24 cellular contexts compared by ENCODE assay signal in genomic region chr6:52124126-52125121, GRCh38. TPM values are rescaled to one million over a fixed set of nuclear protein-coding genes. Genes with fewer than 3 reads are reported as not detected.
"Had no signal": no experiment of that assay in that cellular context is flagged by ENCODE, and none has a peak within 500 bp of the region (broad histone marks: within the 10 kb centered on the region; RNA-seq: fewer than 3 reads in every experiment).

No MANE protein-coding gene starts in this region.

- H3K4me3 ChIP-seq: adrenal gland, left ventricle myocardium inferior, sigmoid colon, spleen, stomach, thoracic aorta, upper lobe of right lung had no signal

- H3K4me1 Mint-ChIP-seq: activated CD4-positive, alpha-beta memory T cell treated with anti-CD3 and anti-CD28 coated beads, Interleukin-2, amount 10 ng/mL, durations not matched to agents 7 days and 5 days; activated CD4-positive, alpha-beta T cell treated with anti-CD3 and anti-CD28 coated beads for 36 hours; activated naive CD4-positive, alpha-beta T cell treated with anti-CD3 and anti-CD28 coated beads, Interleukin-2, amount 50 U/mL, for 24 hours; central memory CD8-positive, alpha-beta T cell; nephron progenitor cell; T-helper 17 cell had no signal

- H3K4me1 ChIP-seq: adrenal gland, left ventricle myocardium inferior, sigmoid colon, spleen, stomach, upper lobe of right lung had no signal

- DNase-seq: activated CD4-positive, alpha-beta memory T cell treated with anti-CD3 and anti-CD28 coated beads, Interleukin-2, amount 10 ng/mL, durations not matched to agents 7 days and 5 days; activated CD4-positive, alpha-beta T cell treated with anti-CD3 and anti-CD28 coated beads for 36 hours; activated effector memory CD4-positive, alpha-beta T cell treated with Interleukin-2 at 50 U/mL for 16 hours; activated T-cell treated with anti-CD3 and anti-CD28 coated beads, Interleukin-2, amount 50 U/mL, for 4 hours; adrenal gland; cortex of kidney; effector CD8-positive, alpha-beta T cell; foreskin melanocyte; head of caudate nucleus; left ventricle myocardium inferior; mesendoderm; nephron progenitor cell; sigmoid colon; spleen; stimulated activated CD4-positive, alpha-beta T cell treated with anti-CD3 and anti-CD28 coated beads, Interleukin-1b, Interleukin-23, amount 100 ng/mL, for 48 hours; stomach; T-helper 17 cell; upper lobe of right lung had no signal

- H3K4me3 Mint-ChIP-seq: activated CD4-positive, alpha-beta memory T cell treated with anti-CD3 and anti-CD28 coated beads, Interleukin-2, amount 10 ng/mL, durations not matched to agents 7 days and 5 days; activated CD4-positive, alpha-beta T cell treated with anti-CD3 and anti-CD28 coated beads for 36 hours; activated naive CD4-positive, alpha-beta T cell treated with anti-CD3 and anti-CD28 coated beads, Interleukin-2, amount 50 U/mL, for 24 hours; activated T-cell treated with anti-CD3 and anti-CD28 coated beads, Interleukin-2, amount 50 U/mL, for 4 hours; central memory CD8-positive, alpha-beta T cell; nephron progenitor cell; T-helper 17 cell had no signal

- H3K9me3 Mint-ChIP-seq: activated CD4-positive, alpha-beta memory T cell treated with anti-CD3 and anti-CD28 coated beads, Interleukin-2, amount 10 ng/mL, durations not matched to agents 7 days and 5 days had no signal

- H3K9me3 ChIP-seq: adrenal gland, sigmoid colon, thoracic aorta, upper lobe of right lung had no signal

- H3K36me3 Mint-ChIP-seq: activated naive CD4-positive, alpha-beta T cell treated with anti-CD3 and anti-CD28 coated beads, Interleukin-2, amount 50 U/mL, for 24 hours had no signal

- FAIRE-seq: endothelial cell of umbilical vein had no signal

- H3K36me3 ChIP-seq: adrenal gland, left ventricle myocardium inferior, sigmoid colon, spleen, stomach, thoracic aorta, upper lobe of right lung had no signal

- H3K27ac Mint-ChIP-seq: activated CD4-positive, alpha-beta memory T cell treated with anti-CD3 and anti-CD28 coated beads, Interleukin-2, amount 10 ng/mL, durations not matched to agents 7 days and 5 days; activated CD4-positive, alpha-beta T cell treated with anti-CD3 and anti-CD28 coated beads for 36 hours; activated naive CD4-positive, alpha-beta T cell treated with anti-CD3 and anti-CD28 coated beads, Interleukin-2, amount 50 U/mL, for 24 hours; nephron progenitor cell; T-helper 17 cell had no signal

- H3K27ac ChIP-seq: adrenal gland, left ventricle myocardium inferior, sigmoid colon, spleen, thoracic aorta, upper lobe of right lung had no signal

- H3K27me3 ChIP-seq: adrenal gland, sigmoid colon, stomach, upper lobe of right lung had no signal

RNA-seq across cellular contexts. Expression of gene PKHD1, which starts 37.0 kb away (rescaled TPM):
- total RNA-seq: activated CD4-positive, alpha-beta memory T cell treated with anti-CD3 and anti-CD28 coated beads, Interleukin-2, amount 10 ng/mL, durations not matched to agents 7 days and 5 days; activated T-cell treated with anti-CD3 and anti-CD28 coated beads, Interleukin-2, amount 50 U/mL, for 4 hours; endothelial cell of umbilical vein; left ventricle myocardium inferior; osteoblast; pulmonary artery endothelial cell; spleen had no signal
- polyA plus RNA-seq: endothelial cell of umbilical vein, spleen had no signal
